In the genomic region with DNA sequence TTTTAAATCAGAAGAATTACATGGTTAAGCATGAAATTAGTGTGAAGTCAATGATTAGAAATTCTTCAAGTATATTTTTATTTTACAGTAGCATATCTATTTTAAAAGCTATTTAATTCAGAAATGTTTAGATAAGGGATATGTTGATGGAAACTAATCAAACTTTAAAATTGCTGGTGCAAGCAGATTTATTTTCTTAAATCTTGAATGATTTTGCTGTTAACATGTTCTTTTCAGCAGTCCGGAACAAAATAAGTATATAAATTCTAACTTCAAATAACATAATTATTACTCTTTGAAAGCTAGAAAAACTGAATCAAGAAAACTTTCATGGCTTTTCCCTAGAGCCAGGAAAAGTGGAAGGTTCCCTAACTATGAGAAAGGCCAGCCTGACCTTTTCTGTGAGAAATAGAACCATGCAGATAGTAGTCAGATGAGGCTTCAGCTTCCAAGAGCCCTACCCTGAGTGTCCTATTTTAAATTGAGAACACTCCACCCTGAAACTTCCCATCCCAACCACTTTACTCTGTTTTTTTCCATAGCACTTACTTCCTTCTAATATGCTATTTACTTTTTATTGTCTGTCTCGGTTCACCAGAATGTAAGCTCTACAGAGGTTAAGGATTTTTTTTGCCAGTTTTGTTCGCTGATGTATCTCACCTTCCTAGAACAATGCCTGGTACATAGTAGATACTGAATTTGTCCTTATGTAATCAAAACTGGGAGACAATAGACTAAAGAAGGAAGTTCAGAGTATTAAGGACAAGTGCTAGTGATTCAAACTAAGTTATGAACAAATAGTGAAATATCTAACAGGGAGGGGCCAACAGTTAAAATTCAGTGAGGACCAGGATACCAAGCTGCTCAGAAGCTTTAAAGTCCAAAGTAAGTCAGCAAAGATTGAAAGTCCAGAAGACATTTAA, we compare ENCODE assay signal across 20 cellular contexts.
DNase-seq lines count a peak whose midpoint lies in the region; ATAC-seq, FAIRE-seq and TF ChIP-seq lines count a peak whose summit lies in the region.
"Had no signal": no experiment of that assay in that cellular context is flagged by ENCODE, and none has a peak within 500 bp of the region (broad histone marks: within the 10 kb centered on the region; RNA-seq: fewer than 3 reads in every experiment).

No MANE protein-coding gene starts in this region.

- H3K4me1 ChIP-seq in ACC112 (ENCODE audit: control insufficient read depth, insufficient read depth, low read length, unreplicated experiment) (peaks cover 59% of the 10 kb centered on the region), OCI-LY3 (ENCODE audit: low read length) (peaks cover 55% of the 10 kb centered on the region), esophagus squamous epithelium (peaks cover 27 to 65% (median 46%) of the 10 kb centered on the region in 3 donors), muscle layer of duodenum (ENCODE audit: control insufficient read depth in 1 of 2, insufficient read depth in 2 of 2, low read length in 2 of 2) (no peaks in the 10 kb centered on the region)

- TF ChIP-seq POLR2A in esophagus squamous epithelium (IDR thresholded peaks at IDR 0.05) = no peak

- no peaks in the 10 kb centered on the region for H3K9me3 ChIP-seq in OCI-LY3 (ENCODE audit: insufficient read depth, low read length)
- H3K9me3 ChIP-seq in esophagus squamous epithelium = no peaks in the 10 kb centered on the region
- no peaks in the 10 kb centered on the region for H3K9me3 ChIP-seq in muscle layer of duodenum (ENCODE audit: control insufficient read depth in 1 of 2, low read length in 2 of 2)
- H3K9me3 ChIP-seq: HAP-1, upper lobe of left lung had no signal

- no peaks in the 10 kb centered on the region for H4K20me1 ChIP-seq in OCI-LY3 (ENCODE audit: insufficient read depth, low read length)

- H3K27ac ChIP-seq in ACC112 (ENCODE audit: low read depth, low read length) (peak overlapping the region; percentile 83), OCI-LY3 (ENCODE audit: low read length) (no peak overlapping the region), esophagus squamous epithelium (peak overlapping the region; percentile 77 to 85 (median 80)), muscle layer of duodenum (ENCODE audit: low read length) (peak overlapping the region; percentile 61)
- H3K27ac ChIP-seq: dorsolateral prefrontal cortex, upper lobe of left lung had no signal

- H3K9me3 Mint-ChIP-seq in activated naive CD4-positive, alpha-beta T cell treated with anti-CD3 and anti-CD28 coated beads, Interleukin-2, amount 50 U/mL, for 72 hours = no peaks in the 10 kb centered on the region
- H3K9me3 Mint-ChIP-seq: activated naive CD8-positive, alpha-beta T cell treated with anti-CD3 and anti-CD28 coated beads for 36 hours; activated T-helper 1 cell treated with anti-CD3 and anti-CD28 coated beads, Interleukin-12 subunit alpha, Interleukin-12 subunit beta, Interleukin-2, Interleukin-4 antibody, amounts not matched to agents 30 ng/mL and 10 ng/mL and 1 ng/mL, durations not matched to agents 14 hours and 24 hours and 36 hours; brain; CD8-positive, alpha-beta memory T cell had no signal

- no peaks in the 10 kb centered on the region for H3K79me2 ChIP-seq in ACC112 (ENCODE audit: control insufficient read depth, insufficient read depth, low read length, unreplicated experiment)
- no peaks in the 10 kb centered on the region for H3K79me2 ChIP-seq in OCI-LY3 (ENCODE audit: low read length)

- no peaks in the 10 kb centered on the region for H3K27me3 ChIP-seq in ACC112 (ENCODE audit: insufficient read depth, low read length)
- H3K27me3 ChIP-seq in OCI-LY3 (ENCODE audit: low read depth, low read length) = no peaks in the 10 kb centered on the region
- H3K27me3 ChIP-seq in esophagus squamous epithelium = no peaks in the 10 kb centered on the region
- no peaks in the 10 kb centered on the region for H3K27me3 ChIP-seq in muscle layer of duodenum (ENCODE audit: low read depth, low read length)
- H3K27me3 ChIP-seq: upper lobe of left lung had no signal

- no peaks in the 10 kb centered on the region for H3K36me3 ChIP-seq in ACC112 (ENCODE audit: insufficient read depth, low read length)
- no peaks in the 10 kb centered on the region for H3K36me3 ChIP-seq in OCI-LY3 (replicated peaks; ENCODE audit: low read depth, low read length)
- no peaks in the 10 kb centered on the region for H3K36me3 ChIP-seq in esophagus squamous epithelium
- H3K36me3 ChIP-seq in muscle layer of duodenum (ENCODE audit: control insufficient read depth in 1 of 2, insufficient read depth in 2 of 2, low read length in 2 of 2) = no peaks in the 10 kb centered on the region
- H3K36me3 ChIP-seq: HAP-1, upper lobe of left lung had no signal

- no peak for FAIRE-seq in urothelium cell line (lab: Jason Lieb, UNC)

- H2AFZ ChIP-seq in ACC112 (ENCODE audit: low read length, unreplicated experiment) (no peak overlapping the region), OCI-LY3 (ENCODE audit: low read depth, low read length) (no peak overlapping the region)

- DNase-seq in esophagus squamous epithelium (lab: John Stamatoyannopoulos, UW) (no peak), urothelium cell line (ENCODE audit: low spot score) (no peak), midbrain (lab: John Stamatoyannopoulos, UW) (no peak), GM03348 (ENCODE audit: low spot score) (no peak)
- DNase-seq in activated naive CD4-positive, alpha-beta T cell treated with anti-CD3 and anti-CD28 coated beads, Interleukin-2, amount 50 U/mL, for 72 hours (ENCODE audit: low spot score in 2 of 2) = no peak
- DNase-seq: activated CD4-positive, alpha-beta T cell treated with anti-CD3 and anti-CD28 coated beads for 1 hour; activated naive CD8-positive, alpha-beta T cell treated with anti-CD3 and anti-CD28 coated beads for 36 hours; CD8-positive, alpha-beta memory T cell; dorsolateral prefrontal cortex; hypothalamus; Kasumi-1; NCI-H1436; stimulated activated naive CD8-positive, alpha-beta T cell treated with anti-CD3 and anti-CD28 coated beads, Interleukin-15, Interleukin-2, amounts not matched to agents 100 U/mL and 50 U/mL, for 24 hours; upper lobe of left lung had no signal

- WGBS in esophagus squamous epithelium, 2 donors = 43 to 47% methylated on average over 3 of the region's 3 CpGs

- no peaks in the 10 kb centered on the region for H3K36me3 Mint-ChIP-seq in activated naive CD4-positive, alpha-beta T cell treated with anti-CD3 and anti-CD28 coated beads, Interleukin-2, amount 50 U/mL, for 72 hours
- H3K36me3 Mint-ChIP-seq: activated naive CD8-positive, alpha-beta T cell treated with anti-CD3 and anti-CD28 coated beads for 36 hours; brain had no signal

- TF ChIP-seq CTCF in OCI-LY3 (IDR thresholded peaks at IDR 0.05; ENCODE audit: low read depth, low read length) (no peak), esophagus squamous epithelium (IDR thresholded peaks at IDR 0.05) (no peak)

- no peak overlapping the region for H3K27ac Mint-ChIP-seq in activated naive CD4-positive, alpha-beta T cell treated with anti-CD3 and anti-CD28 coated beads, Interleukin-2, amount 50 U/mL, for 72 hours
- H3K27ac Mint-ChIP-seq: activated naive CD8-positive, alpha-beta T cell treated with anti-CD3 and anti-CD28 coated beads for 36 hours; activated T-helper 1 cell treated with anti-CD3 and anti-CD28 coated beads, Interleukin-12 subunit alpha, Interleukin-12 subunit beta, Interleukin-2, Interleukin-4 antibody, amounts not matched to agents 30 ng/mL and 10 ng/mL and 1 ng/mL, durations not matched to agents 14 hours and 24 hours and 36 hours had no signal

- peak overlapping the region; percentile 31 for H3K4me2 ChIP-seq in OCI-LY3 (ENCODE audit: low read length)

- ATAC-seq in activated naive CD4-positive, alpha-beta T cell treated with anti-CD3 and anti-CD28 coated beads, Interleukin-2, amount 50 U/mL, for 72 hours = no peak
- ATAC-seq: stimulated activated naive CD8-positive, alpha-beta T cell treated with anti-CD3 and anti-CD28 coated beads, Interleukin-15, Interleukin-2, amounts not matched to agents 100 U/mL and 50 U/mL, for 24 hours had no signal

- no peak overlapping the region for H3K4me3 ChIP-seq in ACC112 (ENCODE audit: low read depth, low read length)
- no peak overlapping the region for H3K4me3 ChIP-seq in OCI-LY3 (ENCODE audit: low read length)
- no peak overlapping the region for H3K4me3 ChIP-seq in esophagus squamous epithelium
- no peak overlapping the region for H3K4me3 ChIP-seq in muscle layer of duodenum (ENCODE audit: low read depth in 1 of 2, low read length in 2 of 2)
- H3K4me3 ChIP-seq: dorsolateral prefrontal cortex, HAP-1, upper lobe of left lung had no signal

- intact Hi-C loops in esophagus squamous epithelium (cut with DNase I) = no loop called here

- H3K9ac ChIP-seq in OCI-LY3 (ENCODE audit: low read length) = no peak overlapping the region
